In the genomic region with DNA sequence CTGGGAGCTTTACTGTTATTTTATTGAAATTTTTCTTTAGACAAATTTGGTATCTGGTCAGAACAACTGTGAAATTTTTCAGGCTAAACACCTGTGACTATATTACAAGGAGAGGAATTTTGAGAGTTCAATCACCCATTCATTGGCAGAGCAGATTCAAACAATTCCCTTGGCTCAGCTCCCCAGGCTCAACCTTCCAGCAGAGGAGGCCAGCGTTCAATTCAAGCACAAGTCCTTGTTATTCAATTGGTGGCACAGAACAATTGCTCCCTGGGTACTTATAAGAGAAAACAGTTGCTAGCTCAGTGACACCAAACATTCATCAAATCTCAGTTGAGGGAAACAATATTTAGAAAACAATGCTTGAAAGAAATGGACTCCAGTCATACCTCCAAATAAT, we compare ENCODE assay signal across 11 cellular contexts.
DNase-seq lines count a peak whose midpoint lies in the region; ATAC-seq, FAIRE-seq and TF ChIP-seq lines count a peak whose summit lies in the region.
"Had no signal": no experiment of that assay in that cellular context is flagged by ENCODE, and none has a peak within 500 bp of the region (broad histone marks: within the 10 kb centered on the region; RNA-seq: fewer than 3 reads in every experiment).

No MANE protein-coding gene starts in this region.

- peaks cover 21% of the 10 kb centered on the region for H3K36me3 Mint-ChIP-seq in astrocyte (ENCODE audit: low read depth, unreplicated experiment)

- no peaks in the 10 kb centered on the region for H3K27me3 ChIP-seq in MM.1S (replicated peaks; ENCODE audit: insufficient read depth, low read length)
- H3K27me3 ChIP-seq in astrocyte (ENCODE audit: insufficient read depth, low read length), result no peaks in the 10 kb centered on the region
- H3K27me3 ChIP-seq in liver (ENCODE audit: control insufficient read depth in 4 of 4, insufficient read depth in 4 of 4, low read length in 3 of 4), result no peaks in the 10 kb centered on the region
- no peaks in the 10 kb centered on the region for H3K27me3 ChIP-seq in tibial artery
- H3K27me3 ChIP-seq: SJSA1 had no signal

- peaks cover 1% of the 10 kb centered on the region for H3K4me1 Mint-ChIP-seq in astrocyte (ENCODE audit: low read depth, unreplicated experiment)

- ATAC-seq in HG02678 (IDR thresholded peaks at IDR 0.05; ENCODE audit: unreplicated experiment), result no peak

- H3K4me3 ChIP-seq in MM.1S (ENCODE audit: low read length) (no peak overlapping the region), astrocyte (ENCODE audit: insufficient read depth, low read depth, low read length) (no peak overlapping the region), liver (ENCODE audit: low read depth in 1 of 3, low read length in 3 of 3) (no peak overlapping the region), tibial artery (no peak overlapping the region)
- H3K4me3 ChIP-seq: SJSA1 had no signal

- no peak overlapping the region for H3K4me2 ChIP-seq in MM.1S (ENCODE audit: low read depth, low read length)
- H3K4me2 ChIP-seq in astrocyte (ENCODE audit: low read length), result no peak overlapping the region

- H3K9me2 ChIP-seq in MM.1S (replicated peaks; ENCODE audit: insufficient read depth, low read length), result no peaks in the 10 kb centered on the region

- H3K27ac ChIP-seq in MM.1S (ENCODE audit: low read length), result no peak overlapping the region
- no peak overlapping the region for H3K27ac ChIP-seq in astrocyte (ENCODE audit: low read depth, low read length)
- H3K27ac ChIP-seq in liver (ENCODE audit: low read depth in 1 of 2, low read length in 2 of 2), result no peak overlapping the region
- H3K27ac ChIP-seq in tibial artery, result no peak overlapping the region
- H3K27ac ChIP-seq: SJSA1 had no signal

- no peak for FAIRE-seq in astrocyte (lab: Jason Lieb, UNC)
- FAIRE-seq: urothelium cell line had no signal

- no peaks in the 10 kb centered on the region for H3F3A ChIP-seq in MM.1S (ENCODE audit: insufficient read depth, low read length)

- TF ChIP-seq CTCF in MM.1S (IDR thresholded peaks at IDR 0.05; ENCODE audit: low read length), result peak; percentile 23
- peak; percentile 13 for TF ChIP-seq CTCF in astrocyte (IDR thresholded peaks at IDR 0.05; ENCODE audit: insufficient read depth, low read depth, low read length)
- peak; percentile 24 for TF ChIP-seq CTCF in liver (IDR thresholded peaks at IDR 0.05; ENCODE audit: low read depth, low read length, missing input control)
- no peak for TF ChIP-seq CTCF in tibial artery (IDR thresholded peaks at IDR 0.05)

- no peak overlapping the region for H3K4me3 Mint-ChIP-seq in astrocyte (ENCODE audit: unreplicated experiment)

- no peaks in the 10 kb centered on the region for H3K27me3 Mint-ChIP-seq in astrocyte (ENCODE audit: low read depth, unreplicated experiment)

- DNase-seq in ELR (ENCODE audit: low read depth) (peak; percentile 40), MM.1S (no peak), astrocyte (ENCODE audit: low read depth) (peak; percentile 6), T1000 (lab: John Stamatoyannopoulos, UW) (no peak), tibial artery (no peak)
- DNase-seq in stimulated activated naive CD4-positive, alpha-beta T cell (lab: John Stamatoyannopoulos, UW), result no peak
- DNase-seq: central memory CD4-positive, alpha-beta T cell had no signal

- TF ChIP-seq RAD21 in liver (IDR thresholded peaks at IDR 0.05), result peak; percentile 53 to 63

- H3K9me3 Mint-ChIP-seq in astrocyte (ENCODE audit: unreplicated experiment), result peaks cover 10% of the 10 kb centered on the region

- no peak overlapping the region for H3K9ac ChIP-seq in MM.1S (ENCODE audit: low read length)
- H3K9ac ChIP-seq in astrocyte (ENCODE audit: low read length), result no peak overlapping the region
- H3K9ac ChIP-seq in liver (ENCODE audit: low read depth in 1 of 2, low read length in 2 of 2), result no peak overlapping the region

- H3K4me1 ChIP-seq in MM.1S (ENCODE audit: low read length), result peaks cover 13% of the 10 kb centered on the region; the same call in 1 of the 2 replicates
- no peaks in the 10 kb centered on the region for H3K4me1 ChIP-seq in astrocyte (ENCODE audit: insufficient read depth, low read length)
- H3K4me1 ChIP-seq in liver (ENCODE audit: control insufficient read depth in 4 of 4, insufficient read depth in 4 of 4, low read length in 3 of 4), result no peaks in the 10 kb centered on the region
- H3K4me1 ChIP-seq in tibial artery, result no peaks in the 10 kb centered on the region
- H3K4me1 ChIP-seq: SJSA1 had no signal

- no peak overlapping the region for H3K27ac Mint-ChIP-seq in astrocyte (ENCODE audit: unreplicated experiment)

- WGBS in liver, result 28% methylated on average over 1 of the region's 1 CpG

- no peaks in the 10 kb centered on the region for H3K9me3 ChIP-seq in MM.1S (replicated peaks; ENCODE audit: insufficient read depth, low read length)
- no peaks in the 10 kb centered on the region for H3K9me3 ChIP-seq in astrocyte (ENCODE audit: insufficient read depth, low read depth, low read length)
- H3K9me3 ChIP-seq in liver (ENCODE audit: control insufficient read depth in 4 of 4, low read length in 3 of 4), result no peaks in the 10 kb centered on the region
- no peaks in the 10 kb centered on the region for H3K9me3 ChIP-seq in tibial artery
- H3K9me3 ChIP-seq: SJSA1 had no signal

- intact Hi-C loops in tibial artery (cut with DNase I; ENCODE audit: low total_unique reads), result no loop called here

- H3K79me2 ChIP-seq in MM.1S (ENCODE audit: low read length), result no peaks in the 10 kb centered on the region
- H3K79me2 ChIP-seq in astrocyte (ENCODE audit: insufficient read depth, low read length), result no peaks in the 10 kb centered on the region

- H3K36me3 ChIP-seq in MM.1S (replicated peaks; ENCODE audit: insufficient read depth, low read length) (no peaks in the 10 kb centered on the region), astrocyte (ENCODE audit: insufficient read depth, low read length) (no peaks in the 10 kb centered on the region), liver (ENCODE audit: control insufficient read depth in 4 of 4, insufficient read depth in 3 of 4, low read depth in 1 of 4, low read length in 3 of 4) (no peaks in the 10 kb centered on the region), tibial artery (no peaks in the 10 kb centered on the region)

- no peak overlapping the region for H2AFZ ChIP-seq in MM.1S (ENCODE audit: low read length)
- H2AFZ ChIP-seq in astrocyte (ENCODE audit: low read depth, low read length), result no peak overlapping the region

- H4K20me1 ChIP-seq in MM.1S (ENCODE audit: insufficient read depth, low read length) (no peaks in the 10 kb centered on the region), astrocyte (ENCODE audit: insufficient read depth, low read length) (no peaks in the 10 kb centered on the region)

TF ChIP-seq in liver, 16 proteins besides CTCF, POLR2A, EP300 and RAD21:
- TF ChIP-seq ATF3 (IDR thresholded peaks at IDR 0.05), result no peak
- TF ChIP-seq RXRA (IDR thresholded peaks at IDR 0.05), result peak in 1 of 2 donors; percentile 8
- no peak for TF ChIP-seq SP1 (IDR thresholded peaks at IDR 0.05)
- TF ChIP-seq HNF4A (conservative IDR thresholded peaks at IDR 0.05), result peak in 1 of 2 donors; percentile 22
- no peak for TF ChIP-seq FOXA2 (IDR thresholded peaks at IDR 0.05)
- no peak for TF ChIP-seq REST (IDR thresholded peaks at IDR 0.05)
TF ChIP-seq in liver: peak in this region for 2.

Comparison
In these comparisons a context has a peak if more than half of its experiments do, and no peak if none do; other contexts are left out.
1. DNase-seq: peak in ELR (single experiment) and astrocyte (single experiment); none in MM.1S (single experiment), T1000 (single experiment), stimulated activated naive CD4-positive, alpha-beta T cell (0 of 6) and tibial artery (0 of 2).
2. CTCF ChIP-seq: peak in MM.1S (single experiment), astrocyte (single experiment) and liver (single experiment); none in tibial artery (0 of 2).